37 cellular contexts compared by ENCODE assay signal in the genomic region with DNA sequence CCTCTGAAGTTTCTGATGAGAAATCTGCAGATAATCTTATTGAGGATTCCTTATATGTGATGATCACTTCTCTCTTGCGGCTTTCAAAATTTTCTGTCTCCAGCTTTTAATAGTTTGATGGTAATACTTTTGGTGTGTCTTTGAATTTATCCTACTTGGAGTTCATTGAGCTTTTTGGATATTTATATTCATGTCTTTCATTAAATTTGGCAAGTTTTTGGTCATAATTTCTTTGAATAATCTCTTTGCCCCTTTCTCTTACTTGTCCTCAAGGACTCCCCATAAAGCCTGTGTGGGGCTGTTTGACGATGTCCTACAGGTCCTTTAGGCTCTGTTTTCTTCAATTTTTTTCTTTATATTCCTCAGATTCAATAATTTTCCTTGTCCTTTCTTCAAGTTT. TPM values are rescaled to one million over a fixed set of nuclear protein-coding genes. Genes with fewer than 3 reads are reported as not detected.
"Had no signal": no experiment of that assay in that cellular context is flagged by ENCODE, and none has a peak within 500 bp of the region (broad histone marks: within the 10 kb centered on the region; RNA-seq: fewer than 3 reads in every experiment).

No MANE protein-coding gene starts in this region.

- H3K27ac ChIP-seq: adrenal gland, ascending aorta, body of pancreas, brain microvascular endothelial cell, breast epithelium, cardiac muscle cell had no signal

- H3K36me3 ChIP-seq: adrenal gland, ascending aorta, brain microvascular endothelial cell, breast epithelium, cardiac muscle cell had no signal

- H3K27ac Mint-ChIP-seq: activated naive CD4-positive, alpha-beta T cell treated with anti-CD3 and anti-CD28 coated beads for 36 hours; activated naive CD4-positive, alpha-beta T cell treated with anti-CD3 and anti-CD28 coated beads, Interleukin-2, amount 10 ng/mL, durations not matched to agents 7 days and 5 days; activated naive CD4-positive, alpha-beta T cell treated with anti-CD3 and anti-CD28 coated beads, Interleukin-2, amount 50 U/mL, for 24 hours; activated naive CD4-positive, alpha-beta T cell treated with anti-CD3 and anti-CD28 coated beads, Interleukin-2, amount 50 U/mL, for 72 hours; activated naive CD8-positive, alpha-beta T cell; activated naive CD8-positive, alpha-beta T cell treated with anti-CD3 and anti-CD28 coated beads for 36 hours; activated naive CD8-positive, alpha-beta T cell treated with anti-CD3 and anti-CD28 coated beads, Interleukin-2, amount 10 ng/mL, durations not matched to agents 7 days and 5 days; activated naive CD8-positive, alpha-beta T cell treated with anti-CD3 and anti-CD28 coated beads, Interleukin-2, amount 50 U/mL, for 24 hours; activated T-cell treated with anti-CD3 and anti-CD28 coated beads, Interleukin-2, amount 50 U/mL, for 24 hours; activated T-cell treated with anti-CD3 and anti-CD28 coated beads, Interleukin-2, amount 50 U/mL, for 72 hours; activated T-helper 17 cell treated with anti-CD3 and anti-CD28 coated beads, Interleukin-2, amount 50 U/mL, for 72 hours; activated T-helper 2 cell treated with anti-CD3 and anti-CD28 coated beads, Interferon-gamma antibody, Interleukin-2, Interleukin-4, amounts not matched to agents 10 μg/mL and 5 μg/mL and 100 μg/mL, durations not matched to agents 14 hours and 24 hours and 36 hours; brain had no signal

- H3K4me3 ChIP-seq: adrenal gland, ascending aorta, body of pancreas, breast epithelium, cardiac muscle cell had no signal

- H3K4me3 Mint-ChIP-seq: activated naive CD4-positive, alpha-beta T cell treated with anti-CD3 and anti-CD28 coated beads for 36 hours; activated naive CD4-positive, alpha-beta T cell treated with anti-CD3 and anti-CD28 coated beads, Interleukin-2, amount 10 ng/mL, durations not matched to agents 7 days and 5 days; activated naive CD4-positive, alpha-beta T cell treated with anti-CD3 and anti-CD28 coated beads, Interleukin-2, amount 50 U/mL, for 24 hours; activated naive CD8-positive, alpha-beta T cell; activated naive CD8-positive, alpha-beta T cell treated with anti-CD3 and anti-CD28 coated beads for 36 hours; activated naive CD8-positive, alpha-beta T cell treated with anti-CD3 and anti-CD28 coated beads, Interleukin-2, amount 10 ng/mL, durations not matched to agents 7 days and 5 days; activated naive CD8-positive, alpha-beta T cell treated with anti-CD3 and anti-CD28 coated beads, Interleukin-2, amount 50 U/mL, for 24 hours; activated T-cell treated with anti-CD3 and anti-CD28 coated beads, Interleukin-2, amount 50 U/mL, for 24 hours; activated T-cell treated with anti-CD3 and anti-CD28 coated beads, Interleukin-2, amount 50 U/mL, for 4 hours; activated T-cell treated with anti-CD3 and anti-CD28 coated beads, Interleukin-2, amount 50 U/mL, for 72 hours; activated T-helper 17 cell treated with anti-CD3 and anti-CD28 coated beads, Interleukin-2, amount 50 U/mL, for 72 hours; brain; central memory CD8-positive, alpha-beta T cell had no signal

- DNase-seq: activated effector memory CD4-positive, alpha-beta T cell treated with anti-CD3 and anti-CD28 coated beads, Interleukin-2, amount 50 U/mL, for 16 hours; activated effector memory CD4-positive, alpha-beta T cell treated with Interleukin-2 at 50 U/mL for 16 hours; activated gamma-delta T cell; activated gamma-delta T cell treated with Interleukin-2 at 50 U/mL for 16 hours; activated naive CD4-positive, alpha-beta T cell; activated naive CD4-positive, alpha-beta T cell treated with anti-CD3 and anti-CD28 coated beads for 36 hours; activated naive CD4-positive, alpha-beta T cell treated with anti-CD3 and anti-CD28 coated beads, Interleukin-2, amount 10 ng/mL, durations not matched to agents 7 days and 5 days; activated naive CD4-positive, alpha-beta T cell treated with anti-CD3 and anti-CD28 coated beads, Interleukin-2, amount 50 U/mL, for 16 hours; activated naive CD4-positive, alpha-beta T cell treated with Interleukin-2 at 50 U/mL for 16 hours; activated naive CD8-positive, alpha-beta T cell treated with anti-CD3 and anti-CD28 coated beads for 36 hours; activated naive CD8-positive, alpha-beta T cell treated with anti-CD3 and anti-CD28 coated beads, Interleukin-2, amount 10 ng/mL, durations not matched to agents 7 days and 5 days; activated naive CD8-positive, alpha-beta T cell treated with anti-CD3 and anti-CD28 coated beads, Interleukin-2, amount 50 U/mL, for 24 hours; activated T-cell treated with anti-CD3 and anti-CD28 coated beads, Interleukin-2, amount 50 U/mL, for 1 hour; activated T-cell treated with anti-CD3 and anti-CD28 coated beads, Interleukin-2, amount 50 U/mL, for 24 hours; activated T-cell treated with anti-CD3 and anti-CD28 coated beads, Interleukin-2, amount 50 U/mL, for 4 hours; activated T-cell treated with anti-CD3 and anti-CD28 coated beads, Interleukin-2, amount 50 U/mL, for 48 hours; activated T-cell treated with anti-CD3 and anti-CD28 coated beads, Interleukin-2, amount 50 U/mL, for 72 hours; adrenal gland; amniotic stem cell; amygdala; anterior cingulate cortex; aorta; body of pancreas; brain microvascular endothelial cell; caudate nucleus; central memory CD4-positive, alpha-beta T cell; cerebellar nuclear complex had no signal

- H3K27me3 Mint-ChIP-seq: activated naive CD8-positive, alpha-beta T cell; activated naive CD8-positive, alpha-beta T cell treated with anti-CD3 and anti-CD28 coated beads for 36 hours; activated naive CD8-positive, alpha-beta T cell treated with anti-CD3 and anti-CD28 coated beads, Interleukin-2, amount 50 U/mL, for 24 hours had no signal

- H3K27me3 ChIP-seq: adrenal gland, ascending aorta, body of pancreas, brain microvascular endothelial cell, breast epithelium, cardiac muscle cell had no signal

- ATAC-seq: activated naive CD4-positive, alpha-beta T cell treated with anti-CD3 and anti-CD28 coated beads, Interleukin-2, amount 50 U/mL, for 72 hours; activated naive CD8-positive, alpha-beta T cell treated with anti-CD3 and anti-CD28 coated beads, Interleukin-2, amount 50 U/mL, for 24 hours; activated T-cell treated with anti-CD3 and anti-CD28 coated beads, Interleukin-2, amount 50 U/mL, for 4 hours; activated T-cell treated with anti-CD3 and anti-CD28 coated beads, Interleukin-2, amount 50 U/mL, for 72 hours; activated T-helper 17 cell treated with anti-CD3 and anti-CD28 coated beads, Interleukin-2, amount 50 U/mL, for 72 hours; body of pancreas had no signal

- H3K4me1 ChIP-seq: adrenal gland, ascending aorta, breast epithelium had no signal

- H3K4me1 Mint-ChIP-seq: activated naive CD4-positive, alpha-beta T cell treated with anti-CD3 and anti-CD28 coated beads, Interleukin-2, amount 10 ng/mL, durations not matched to agents 7 days and 5 days; activated naive CD4-positive, alpha-beta T cell treated with anti-CD3 and anti-CD28 coated beads, Interleukin-2, amount 50 U/mL, for 24 hours; activated naive CD8-positive, alpha-beta T cell treated with anti-CD3 and anti-CD28 coated beads for 36 hours; activated naive CD8-positive, alpha-beta T cell treated with anti-CD3 and anti-CD28 coated beads, Interleukin-2, amount 10 ng/mL, durations not matched to agents 7 days and 5 days; activated naive CD8-positive, alpha-beta T cell treated with anti-CD3 and anti-CD28 coated beads, Interleukin-2, amount 50 U/mL, for 24 hours; activated T-helper 17 cell treated with anti-CD3 and anti-CD28 coated beads, Interleukin-2, amount 50 U/mL, for 72 hours; brain; central memory CD8-positive, alpha-beta T cell had no signal

- H3K9me3 ChIP-seq: adrenal gland, body of pancreas had no signal

- H3K36me3 Mint-ChIP-seq: activated naive CD4-positive, alpha-beta T cell treated with anti-CD3 and anti-CD28 coated beads, Interleukin-2, amount 10 ng/mL, durations not matched to agents 7 days and 5 days; brain had no signal

RNA-seq across cellular contexts. Expression of a gene that starts 11.3 kb away (rescaled TPM):
- total RNA-seq: activated naive CD4-positive, alpha-beta T cell treated with anti-CD3 and anti-CD28 coated beads for 36 hours; activated naive CD4-positive, alpha-beta T cell treated with anti-CD3 and anti-CD28 coated beads, Interleukin-2, amount 50 U/mL, for 72 hours; activated naive CD8-positive, alpha-beta T cell treated with anti-CD3 and anti-CD28 coated beads for 36 hours; activated T-cell treated with anti-CD3 and anti-CD28 coated beads, Interleukin-2, amount 50 U/mL, for 4 hours; activated T-cell treated with anti-CD3 and anti-CD28 coated beads, Interleukin-2, amount 50 U/mL, for 72 hours; activated T-helper 17 cell treated with anti-CD3 and anti-CD28 coated beads, Interleukin-2, amount 50 U/mL, for 72 hours; activated T-helper 2 cell treated with anti-CD3 and anti-CD28 coated beads, Interferon-gamma antibody, Interleukin-2, Interleukin-4, amounts not matched to agents 10 μg/mL and 5 μg/mL and 100 μg/mL, durations not matched to agents 14 hours and 24 hours and 36 hours; ascending aorta had no signal
